ENCODE assay signal across 24 cellular contexts in genomic region chr17:55134486-55135157, GRCh38.
"Had no signal": no experiment of that assay in that cellular context is flagged by ENCODE, and none has a peak within 500 bp of the region (broad histone marks: within the 10 kb centered on the region; RNA-seq: fewer than 3 reads in every experiment).

No MANE protein-coding gene starts in this region.

- H3K4me3 ChIP-seq: ascending aorta, coronary artery, esophagus squamous epithelium, gastroesophageal sphincter, heart right ventricle, lung, transverse colon, vagina had no signal

- H3K9me3 ChIP-seq: ascending aorta, esophagus squamous epithelium, gastroesophageal sphincter, heart right ventricle, transverse colon, vagina had no signal

- H3K36me3 ChIP-seq: ascending aorta, esophagus squamous epithelium, gastroesophageal sphincter, heart right ventricle, transverse colon, vagina had no signal

- H3K4me1 Mint-ChIP-seq: activated naive CD8-positive, alpha-beta T cell treated with anti-CD3 and anti-CD28 coated beads, Interleukin-2, amount 50 U/mL, for 24 hours; activated T-helper 17 cell treated with anti-CD3 and anti-CD28 coated beads, Interleukin-2, amount 50 U/mL, for 72 hours; stimulated activated memory B cell treated with anti-CD40 and anti-IgM and Interleukin-4, amounts not matched to agents 10 μg/mL and 1 μg/mL and 100 μg/mL, for 72 hours had no signal

- ATAC-seq: activated naive CD8-positive, alpha-beta T cell treated with anti-CD3 and anti-CD28 coated beads, Interleukin-2, amount 50 U/mL, for 24 hours; activated T-helper 17 cell treated with anti-CD3 and anti-CD28 coated beads, Interleukin-2, amount 50 U/mL, for 72 hours; gastroesophageal sphincter; heart right ventricle; left colon; naive thymus-derived CD4-positive, alpha-beta T cell; stimulated activated memory B cell treated with anti-CD40 and anti-IgM and Interleukin-4, amounts not matched to agents 10 μg/mL and 1 μg/mL and 100 μg/mL, for 72 hours had no signal

- H3K27me3 ChIP-seq: ascending aorta, esophagus squamous epithelium, gastroesophageal sphincter, heart right ventricle, transverse colon, vagina had no signal

- H3K79me2 ChIP-seq: parathyroid adenoma had no signal

- H3K4me1 ChIP-seq: ascending aorta, esophagus squamous epithelium, gastroesophageal sphincter, heart right ventricle, parathyroid adenoma, transverse colon, vagina had no signal

- FAIRE-seq: endothelial cell of umbilical vein had no signal

- H3K27ac Mint-ChIP-seq: activated naive CD4-positive, alpha-beta T cell treated with anti-CD3 and anti-CD28 coated beads for 36 hours; activated naive CD8-positive, alpha-beta T cell treated with anti-CD3 and anti-CD28 coated beads, Interleukin-2, amount 50 U/mL, for 24 hours; activated T-helper 17 cell treated with anti-CD3 and anti-CD28 coated beads, Interleukin-2, amount 50 U/mL, for 72 hours; naive thymus-derived CD4-positive, alpha-beta T cell; stimulated activated memory B cell treated with anti-CD40 and anti-IgM and Interleukin-4, amounts not matched to agents 10 μg/mL and 1 μg/mL and 100 μg/mL, for 72 hours had no signal

- H3K4me3 Mint-ChIP-seq: activated naive CD4-positive, alpha-beta T cell treated with anti-CD3 and anti-CD28 coated beads for 36 hours; activated naive CD8-positive, alpha-beta T cell treated with anti-CD3 and anti-CD28 coated beads, Interleukin-2, amount 50 U/mL, for 24 hours; activated T-helper 17 cell treated with anti-CD3 and anti-CD28 coated beads, Interleukin-2, amount 50 U/mL, for 72 hours; naive thymus-derived CD4-positive, alpha-beta T cell; stimulated activated memory B cell treated with anti-CD40 and anti-IgM and Interleukin-4, amounts not matched to agents 10 μg/mL and 1 μg/mL and 100 μg/mL, for 72 hours had no signal

- H3K27me3 Mint-ChIP-seq: activated naive CD8-positive, alpha-beta T cell treated with anti-CD3 and anti-CD28 coated beads, Interleukin-2, amount 50 U/mL, for 24 hours; activated T-helper 17 cell treated with anti-CD3 and anti-CD28 coated beads, Interleukin-2, amount 50 U/mL, for 72 hours; stimulated activated memory B cell treated with anti-CD40 and anti-IgM and Interleukin-4, amounts not matched to agents 10 μg/mL and 1 μg/mL and 100 μg/mL, for 72 hours had no signal

- H2AFZ ChIP-seq: parathyroid adenoma had no signal

- H3K9ac ChIP-seq: parathyroid adenoma had no signal

- H3K36me3 Mint-ChIP-seq: stimulated activated memory B cell treated with anti-CD40 and anti-IgM and Interleukin-4, amounts not matched to agents 10 μg/mL and 1 μg/mL and 100 μg/mL, for 72 hours had no signal

- DNase-seq: activated CD4-positive, alpha-beta T cell treated with anti-CD3 and anti-CD28 coated beads for 1 hour; activated CD4-positive, alpha-beta T cell treated with anti-CD3 and anti-CD28 coated beads, Interleukin-2, amount 50 U/mL, for 4 hours; activated naive CD4-positive, alpha-beta T cell treated with anti-CD3 and anti-CD28 coated beads for 36 hours; activated naive CD8-positive, alpha-beta T cell treated with anti-CD3 and anti-CD28 coated beads, Interleukin-2, amount 50 U/mL, for 24 hours; activated T-cell treated with anti-CD3 and anti-CD28 coated beads for 4 hours; caudate nucleus; effector CD8-positive, alpha-beta T cell; esophagus squamous epithelium; heart right ventricle; left colon; naive thymus-derived CD4-positive, alpha-beta T cell; retina; stimulated activated CD4-positive, alpha-beta T cell treated with anti-CD3 and anti-CD28 coated beads, Interleukin-2, amount 100 ng/mL, for 48 hours; T-helper 9 cell; transverse colon had no signal

- H3K9me3 Mint-ChIP-seq: activated naive CD4-positive, alpha-beta T cell treated with anti-CD3 and anti-CD28 coated beads for 36 hours; activated naive CD8-positive, alpha-beta T cell treated with anti-CD3 and anti-CD28 coated beads, Interleukin-2, amount 50 U/mL, for 24 hours; activated T-helper 17 cell treated with anti-CD3 and anti-CD28 coated beads, Interleukin-2, amount 50 U/mL, for 72 hours; naive thymus-derived CD4-positive, alpha-beta T cell; stimulated activated memory B cell treated with anti-CD40 and anti-IgM and Interleukin-4, amounts not matched to agents 10 μg/mL and 1 μg/mL and 100 μg/mL, for 72 hours had no signal

- H3K27ac ChIP-seq: ascending aorta, coronary artery, esophagus squamous epithelium, gastroesophageal sphincter, heart right ventricle, parathyroid adenoma, transverse colon, vagina had no signal
